Comparison of ENCODE assay signal across 11 cellular contexts in genomic region chr3:119731545-119732343, GRCh38. TPM values are rescaled to one million over a fixed set of nuclear protein-coding genes. Genes with fewer than 3 reads are reported as not detected.
DNase-seq lines count a peak whose midpoint lies in the region; ATAC-seq and TF ChIP-seq lines count a peak whose summit lies in the region.
"Had no signal": no experiment of that assay in that cellular context is flagged by ENCODE, and none has a peak within 500 bp of the region (broad histone marks: within the 10 kb centered on the region; RNA-seq: fewer than 3 reads in every experiment).

No MANE protein-coding gene starts in this region.

- no peak for TF ChIP-seq EP300 in transverse colon (IDR thresholded peaks at IDR 0.05; ENCODE audit: low read depth)

- CTCF ChIA-PET in MCF 10A (lab: Yijun Ruan, JAX), result interaction anchor here (0.6 to 1.1 kb wide), 3 partner anchors 13 to 917 kb away, joined by 3 read pairs; no protein-coding TSS in a partner anchor

- no peaks in the 10 kb centered on the region for H3K9me3 ChIP-seq in breast epithelium
- no peaks in the 10 kb centered on the region for H3K9me3 ChIP-seq in transverse colon
- no peaks in the 10 kb centered on the region for H3K9me3 ChIP-seq in spleen
- H3K9me3 ChIP-seq: suprapubic skin had no signal

- POLR2A ChIA-PET in MCF 10A (lab: Yijun Ruan, JAX), result no interaction called here

- DNase-seq in MCF 10A (ENCODE audit: unreplicated experiment), result peak; percentile 5
- no peak for DNase-seq in breast epithelium (ENCODE audit: low spot score in 2 of 2)
- DNase-seq in foreskin fibroblast, result peak; percentile 9 to 46
- no peak for DNase-seq in transverse colon
- DNase-seq in spleen, result no peak
- DNase-seq: activated T-cell treated with anti-CD3 and anti-CD28 coated beads, Interleukin-2, amount 50 U/mL, for 24 hours had no signal

- no peaks in the 10 kb centered on the region for H3K4me1 Mint-ChIP-seq in MCF 10A (ENCODE audit: insufficient read depth, unreplicated experiment)
- H3K4me1 Mint-ChIP-seq in activated T-helper 17 cell treated with anti-CD3 and anti-CD28 coated beads, Interleukin-2, amount 50 U/mL, for 72 hours, result no peaks in the 10 kb centered on the region
- H3K4me1 Mint-ChIP-seq: central memory CD8-positive, alpha-beta T cell had no signal

- H3K36me3 ChIP-seq in breast epithelium, result peaks cover 3% of the 10 kb centered on the region
- H3K36me3 ChIP-seq in transverse colon, result no peaks in the 10 kb centered on the region
- no peaks in the 10 kb centered on the region for H3K36me3 ChIP-seq in spleen
- H3K36me3 ChIP-seq: suprapubic skin had no signal

- no peaks in the 10 kb centered on the region for H3K36me3 Mint-ChIP-seq in MCF 10A (ENCODE audit: insufficient read depth, unreplicated experiment)
- H3K36me3 Mint-ChIP-seq in activated T-helper 17 cell treated with anti-CD3 and anti-CD28 coated beads, Interleukin-2, amount 50 U/mL, for 72 hours (ENCODE audit: low read depth), result no peaks in the 10 kb centered on the region

- in situ Hi-C loops in transverse colon (cut with MboI; ENCODE audit: low pct_ligation_motif_present in 1 of 4, low pct_unique_long_range_greater_than_20kb in 1 of 4, low sequenced_read_pairs in 3 of 4), result no loop called here

- peak; percentile 90 for ATAC-seq in activated T-helper 17 cell treated with anti-CD3 and anti-CD28 coated beads, Interleukin-2, amount 50 U/mL, for 72 hours (replicated peaks)
- ATAC-seq in HG02870 (IDR thresholded peaks at IDR 0.05; ENCODE audit: unreplicated experiment) (no peak), HG02571 (IDR thresholded peaks at IDR 0.05; ENCODE audit: unreplicated experiment) (no peak)

- no peaks in the 10 kb centered on the region for H3K9me3 Mint-ChIP-seq in MCF 10A (ENCODE audit: unreplicated experiment)
- no peaks in the 10 kb centered on the region for H3K9me3 Mint-ChIP-seq in activated T-helper 17 cell treated with anti-CD3 and anti-CD28 coated beads, Interleukin-2, amount 50 U/mL, for 72 hours
- H3K9me3 Mint-ChIP-seq: activated T-cell treated with anti-CD3 and anti-CD28 coated beads, Interleukin-2, amount 50 U/mL, for 24 hours; central memory CD8-positive, alpha-beta T cell had no signal

- no peak overlapping the region for H3K27ac Mint-ChIP-seq in MCF 10A (ENCODE audit: low read depth, unreplicated experiment)
- no peak overlapping the region for H3K27ac Mint-ChIP-seq in activated T-helper 17 cell treated with anti-CD3 and anti-CD28 coated beads, Interleukin-2, amount 50 U/mL, for 72 hours
- H3K27ac Mint-ChIP-seq: activated T-cell treated with anti-CD3 and anti-CD28 coated beads, Interleukin-2, amount 50 U/mL, for 24 hours had no signal

- H3K4me3 Mint-ChIP-seq in MCF 10A (ENCODE audit: unreplicated experiment), result no peak overlapping the region
- no peak overlapping the region for H3K4me3 Mint-ChIP-seq in activated T-helper 17 cell treated with anti-CD3 and anti-CD28 coated beads, Interleukin-2, amount 50 U/mL, for 72 hours
- H3K4me3 Mint-ChIP-seq: activated T-cell treated with anti-CD3 and anti-CD28 coated beads, Interleukin-2, amount 50 U/mL, for 24 hours; central memory CD8-positive, alpha-beta T cell had no signal

- intact Hi-C loops in MCF 10A (cut with micrococcal nuclease) (no loop called here), breast epithelium (cut with DNase I; ENCODE audit: low total_unique reads) (no loop called here), transverse colon (cut with DNase I; ENCODE audit: low total_unique reads) (no loop called here), spleen (cut with DNase I; ENCODE audit: low total_unique reads) (no loop called here)

- H3K4me1 ChIP-seq in breast epithelium (no peaks in the 10 kb centered on the region), transverse colon (no peaks in the 10 kb centered on the region), spleen (no peaks in the 10 kb centered on the region)
- H3K4me1 ChIP-seq: suprapubic skin had no signal

- H3K4me3 ChIP-seq in breast epithelium (no peak overlapping the region), foreskin fibroblast (ENCODE audit: low read depth in 1 of 2, low read length in 2 of 2) (no peak overlapping the region), transverse colon (no peak overlapping the region), spleen (no peak overlapping the region)
- H3K4me3 ChIP-seq: suprapubic skin had no signal

- no peaks in the 10 kb centered on the region for H3K27me3 ChIP-seq in breast epithelium
- H3K27me3 ChIP-seq in transverse colon, result no peaks in the 10 kb centered on the region
- H3K27me3 ChIP-seq in spleen (replicated peaks in 1 of 7), result no peaks in the 10 kb centered on the region
- H3K27me3 ChIP-seq: suprapubic skin had no signal

- TF ChIP-seq CTCF in MCF 10A (IDR thresholded peaks at IDR 0.05; ENCODE audit: unreplicated experiment) (no peak), breast epithelium (IDR thresholded peaks at IDR 0.05) (no peak), foreskin fibroblast (IDR thresholded peaks at IDR 0.05; ENCODE audit: low read depth, low read length) (no peak), transverse colon (IDR thresholded peaks at IDR 0.05) (no peak), spleen (IDR thresholded peaks at IDR 0.05 in 8 of 11, conservative IDR thresholded peaks at IDR 0.05 in 3 of 11) (no peak)

- H3K27me3 Mint-ChIP-seq in MCF 10A (ENCODE audit: insufficient read depth, unreplicated experiment), result no peaks in the 10 kb centered on the region
- H3K27me3 Mint-ChIP-seq in activated T-helper 17 cell treated with anti-CD3 and anti-CD28 coated beads, Interleukin-2, amount 50 U/mL, for 72 hours, result no peaks in the 10 kb centered on the region
- H3K27me3 Mint-ChIP-seq: activated T-cell treated with anti-CD3 and anti-CD28 coated beads, Interleukin-2, amount 50 U/mL, for 24 hours; central memory CD8-positive, alpha-beta T cell had no signal

- no TSS peak for BruUV-seq in MCF 10A (replicated peaks; lab: Mats Ljungman, UMichigan)

- TF ChIP-seq POLR2A in breast epithelium (IDR thresholded peaks at IDR 0.05) (no peak), transverse colon (IDR thresholded peaks at IDR 0.05) (no peak), spleen (IDR thresholded peaks at IDR 0.05) (no peak)

- WGBS in transverse colon (ENCODE audit: low coverage in 1 of 2), 2 donors, result 74 to 87% methylated on average over 7 to 8 of the region's 8 CpGs
- WGBS in spleen, 5 donors, result 79 to 89% (median 86%) methylated on average over 8 of the region's 8 CpGs

- no peak overlapping the region for H3K27ac ChIP-seq in breast epithelium
- H3K27ac ChIP-seq in transverse colon, result no peak overlapping the region
- H3K27ac ChIP-seq in spleen, result no peak overlapping the region
- H3K27ac ChIP-seq: suprapubic skin had no signal

RNA-seq across cellular contexts. Expression of gene CFAP91, which starts 28.9 kb away (rescaled TPM):
- total RNA-seq in MCF 10A (2022) (not detected in 2 replicates), breast epithelium (10 to 100 TPM in 2 of 3 donors, 1 to 10 TPM in 1; 4.3 to 25.2 (median 24.6) TPM), transverse colon (1 to 10 TPM in 2 of 4 donors, not detected in 2; 1.4 to 5.4 TPM), spleen (100 to 1,000 TPM in 1 of 7 donors, 10 to 100 TPM in 6; 30.2 to 141 (median 68.2) TPM)
- 1 to 10 TPM in 1 of 2 donors, not detected in 1; 1.6 TPM for total RNA-seq in activated T-helper 17 cell treated with anti-CD3 and anti-CD28 coated beads, Interleukin-2, amount 50 U/mL, for 72 hours
- polyA plus RNA-seq in spleen, result 10 to 100 TPM; 11.0 to 33.7 (median 24.2) TPM

RNA-seq across cellular contexts. Expression of gene NR1I2, which starts 50.2 kb away (rescaled TPM):
- total RNA-seq in MCF 10A (2022) (not detected in 2 replicates), breast epithelium (under 1 TPM; 0.29 to 0.98 (median 0.32) TPM), transverse colon (100 to 1,000 TPM in 2 of 4 donors, 10 to 100 TPM in 2; 78.0 to 271 (median 158) TPM), spleen (1 to 10 TPM in 2 of 7 donors, under 1 TPM in 4, not detected in 1; 0.42 to 1.1 (median 0.65) TPM)
- total RNA-seq in activated T-helper 17 cell treated with anti-CD3 and anti-CD28 coated beads, Interleukin-2, amount 50 U/mL, for 72 hours, result under 1 TPM; 0.43 to 0.82 TPM
- polyA plus RNA-seq in spleen, result under 1 TPM; 0.26 to 0.64 (median 0.37) TPM
- total RNA-seq: suprapubic skin had no signal

RNA-seq across cellular contexts. Expression of gene COX17, which starts 54.5 kb away (rescaled TPM):
- total RNA-seq in MCF 10A (2022) (47.9 and 55.4 TPM in 2 replicates), breast epithelium (10 to 100 TPM; 26.7 to 42.6 (median 33.4) TPM), transverse colon (10 to 100 TPM in 2 of 4 donors, 1 to 10 TPM in 2; 2.2 to 49.2 (median 24.2) TPM), spleen (10 to 100 TPM; 30.4 to 58.5 (median 38.4) TPM)
- total RNA-seq in activated T-helper 17 cell treated with anti-CD3 and anti-CD28 coated beads, Interleukin-2, amount 50 U/mL, for 72 hours, result 10 to 100 TPM; 55.7 to 65.4 TPM
- polyA plus RNA-seq in spleen, result 100 to 1,000 TPM in 2 of 3 donors, 10 to 100 TPM in 1; 97.4 to 136 (median 115) TPM

Comparison
In these comparisons a context has a peak if more than half of its experiments do, and no peak if none do; other contexts are left out.
1. DNase-seq: peak in MCF 10A (single experiment) and foreskin fibroblast (2 of 2); none in breast epithelium (0 of 2), transverse colon (single experiment) and spleen (single experiment).
2. RNA of gene NR1I2, which starts 50.2 kb away (total RNA-seq): 78.0 to 271 TPM in transverse colon; 0.43 to 0.82 TPM in activated T-helper 17 cell treated with anti-CD3 and anti-CD28 coated beads, Interleukin-2, amount 50 U/mL, for 72 hours, 0.42 to 1.1 TPM in spleen, 0.29 to 0.98 TPM in breast epithelium and not detected in MCF 10A; every median in the first group is over 10 times any median in the second.